Comparison of ENCODE assay signal across 23 cellular contexts in genomic region chr1:4001461-4001860, GRCh38.
"Had no signal": no experiment of that assay in that cellular context is flagged by ENCODE, and none has a peak within 500 bp of the region (broad histone marks: within the 10 kb centered on the region; RNA-seq: fewer than 3 reads in every experiment).

No MANE protein-coding gene starts in this region.

- H3K4me1 ChIP-seq: colonic mucosa, foreskin keratinocyte, suprapubic skin, thyroid gland, uterus had no signal

- H3K27ac ChIP-seq: colonic mucosa, foreskin keratinocyte, neutrophil, suprapubic skin, thyroid gland, uterus had no signal

- H3K36me3 Mint-ChIP-seq: immature natural killer cell; stimulated activated effector memory CD8-positive, alpha-beta T cell treated with anti-CD3 and anti-CD28 coated beads, Interleukin-12 subunit alpha, Interleukin-12 subunit beta, amount 100 ng/mL, for 72 hours; type B pancreatic cell had no signal

- H3K27me3 ChIP-seq: colonic mucosa, foreskin keratinocyte, thyroid gland, uterus had no signal

- H3K4me1 Mint-ChIP-seq: immature natural killer cell; nephron; stimulated activated effector memory CD8-positive, alpha-beta T cell treated with anti-CD3 and anti-CD28 coated beads, Interleukin-12 subunit alpha, Interleukin-12 subunit beta, amount 100 ng/mL, for 72 hours had no signal

- H3K9me3 Mint-ChIP-seq: nephron; stimulated activated effector memory CD8-positive, alpha-beta T cell treated with anti-CD3 and anti-CD28 coated beads, Interleukin-12 subunit alpha, Interleukin-12 subunit beta, amount 100 ng/mL, for 72 hours; type B pancreatic cell had no signal

- H3K9me3 ChIP-seq: colonic mucosa, neutrophil, suprapubic skin, thyroid gland, uterus had no signal

- FAIRE-seq: endothelial cell of umbilical vein, keratinocyte had no signal

- H3K27ac Mint-ChIP-seq: immature natural killer cell; nephron; stimulated activated effector memory CD8-positive, alpha-beta T cell treated with anti-CD3 and anti-CD28 coated beads, Interleukin-12 subunit alpha, Interleukin-12 subunit beta, amount 100 ng/mL, for 72 hours; type B pancreatic cell had no signal

- H3K4me3 ChIP-seq: colonic mucosa, lung, smooth muscle cell, suprapubic skin, thyroid gland, uterus had no signal

- DNase-seq: colonic mucosa; dermis blood vessel endothelial cell; erythroblast; foreskin keratinocyte; immature natural killer cell; left cardiac atrium; left ventricle myocardium superior; mesenchymal stem cell; naive B cell; stimulated activated CD4-positive, alpha-beta T cell treated with anti-CD3 and anti-CD28 coated beads, Interleukin-4, amount 100 ng/mL, for 1 hour; stimulated activated CD8-positive, alpha-beta memory T cell treated with anti-CD3 and anti-CD28 coated beads, Interleukin-4, amount 100 ng/mL, for 48 hours; stimulated activated naive CD8-positive, alpha-beta T cell treated with anti-CD3 and anti-CD28 coated beads, Interleukin-15, Interleukin-2, amounts not matched to agents 100 U/mL and 50 U/mL, for 24 hours; thyroid gland; uterus had no signal

- H3K36me3 ChIP-seq: colonic mucosa, neutrophil, suprapubic skin, thyroid gland, uterus had no signal

- ATAC-seq: foreskin keratinocyte; left cardiac atrium; left ventricle myocardium superior; stimulated activated effector memory CD8-positive, alpha-beta T cell treated with anti-CD3 and anti-CD28 coated beads, Interleukin-12 subunit alpha, Interleukin-12 subunit beta, amount 100 ng/mL, for 72 hours; stimulated activated naive CD8-positive, alpha-beta T cell treated with anti-CD3 and anti-CD28 coated beads, Interleukin-15, Interleukin-2, amounts not matched to agents 100 U/mL and 50 U/mL, for 24 hours had no signal

- H3K4me3 Mint-ChIP-seq: immature natural killer cell; nephron; stimulated activated effector memory CD8-positive, alpha-beta T cell treated with anti-CD3 and anti-CD28 coated beads, Interleukin-12 subunit alpha, Interleukin-12 subunit beta, amount 100 ng/mL, for 72 hours; type B pancreatic cell had no signal
